ENCODE assay signal across 16 cellular contexts in the genomic region with DNA sequence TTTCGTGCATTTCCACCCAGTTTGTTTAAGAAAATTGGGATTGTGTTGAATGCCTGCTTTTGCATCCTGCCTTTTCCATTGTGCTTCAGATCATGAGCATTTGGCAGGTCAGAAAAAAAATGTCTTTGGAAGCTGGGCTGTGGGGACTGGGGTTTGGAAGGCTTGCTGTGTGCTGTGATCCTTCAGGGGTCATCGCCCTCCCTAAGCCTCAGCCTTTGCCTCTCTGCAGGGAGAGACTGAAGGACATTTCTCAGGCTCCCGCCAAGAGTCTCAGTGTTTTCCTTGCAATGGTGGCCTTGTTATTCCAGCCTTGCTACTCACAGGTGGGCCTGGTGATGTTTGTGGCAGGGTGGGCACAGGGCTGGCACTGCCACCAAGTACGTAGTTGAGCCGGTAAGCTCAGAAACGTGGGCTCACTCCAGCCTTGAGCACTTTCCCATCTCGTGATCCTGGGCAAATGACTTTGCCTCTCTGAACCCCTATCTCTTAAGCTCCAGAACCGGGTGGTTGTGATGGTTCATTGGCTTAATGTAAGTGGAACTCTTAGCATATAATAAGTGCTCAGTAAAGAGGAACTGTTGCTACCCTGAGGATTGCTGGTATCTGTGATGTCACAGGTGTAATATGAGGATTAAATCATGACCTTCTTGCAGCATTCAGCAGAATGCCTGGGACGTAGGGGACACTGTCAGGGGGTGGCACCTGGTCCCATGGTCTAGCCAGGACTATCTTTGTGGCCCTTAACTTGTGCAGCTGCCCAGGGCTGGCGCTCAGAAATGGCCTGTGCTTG.
DNase-seq lines count a peak whose midpoint lies in the region; ATAC-seq, FAIRE-seq and TF ChIP-seq lines count a peak whose summit lies in the region.
"Had no signal": no experiment of that assay in that cellular context is flagged by ENCODE, and none has a peak within 500 bp of the region (broad histone marks: within the 10 kb centered on the region; RNA-seq: fewer than 3 reads in every experiment).

No MANE protein-coding gene starts in this region.

- H3K4me3 ChIP-seq in WERI-Rb-1 (ENCODE audit: low read depth, low read length) (no peak overlapping the region), sigmoid colon (no peak overlapping the region), PC-9 (no peak overlapping the region)
- H3K4me3 ChIP-seq: ascending aorta, heart left ventricle had no signal

- H3K9me3 ChIP-seq in WERI-Rb-1 (ENCODE audit: severe bottlenecking) (no peaks in the 10 kb centered on the region), sigmoid colon (no peaks in the 10 kb centered on the region), PC-9 (ENCODE audit: insufficient read depth, low read depth) (no peaks in the 10 kb centered on the region)
- H3K9me3 ChIP-seq: ascending aorta, heart left ventricle had no signal

- H3K27me3 ChIP-seq in WERI-Rb-1 (ENCODE audit: insufficient read depth, low read depth, severe bottlenecking) (no peaks in the 10 kb centered on the region), sigmoid colon (no peaks in the 10 kb centered on the region), PC-9 (ENCODE audit: insufficient read depth, low read depth) (no peaks in the 10 kb centered on the region)
- H3K27me3 ChIP-seq: ascending aorta, heart left ventricle had no signal

- DNase-seq in GM12892 (ENCODE audit: insufficient read length) (no peak), WERI-Rb-1 (no peak), sigmoid colon (no peak), natural killer cell (no peak), COLO668 (lab: John Stamatoyannopoulos, UW; ENCODE audit: unreplicated experiment) (no peak), PC-9 (no peak)
- DNase-seq in naive thymus-derived CD8-positive, alpha-beta T cell: no peak
- DNase-seq: activated naive CD4-positive, alpha-beta T cell treated with anti-CD3 and anti-CD28 coated beads, Interleukin-2, amount 50 U/mL, for 16 hours; activated T-cell treated with anti-CD3 and anti-CD28 coated beads, Interleukin-2, amount 50 U/mL, for 48 hours; EL; mesenchymal stem cell; NCI-H524 treated with DMSO at 0.1 percent for 48 hours had no signal

- no peaks in the 10 kb centered on the region for H3K9me3 Mint-ChIP-seq in natural killer cell
- H3K9me3 Mint-ChIP-seq in naive thymus-derived CD8-positive, alpha-beta T cell: no peaks in the 10 kb centered on the region
- H3K9me3 Mint-ChIP-seq: stimulated activated effector memory CD8-positive, alpha-beta T cell treated with anti-CD3 and anti-CD28 coated beads, Interleukin-12 subunit alpha, Interleukin-12 subunit beta, amount 100 ng/mL, for 72 hours had no signal

- peaks cover 56% of the 10 kb centered on the region for H3K79me2 ChIP-seq in PC-9 (ENCODE audit: low read depth)

- H3F3A ChIP-seq in PC-9 (ENCODE audit: insufficient read depth, low read depth): peaks cover 16% of the 10 kb centered on the region; the same call in 1 of the 2 replicates

- intact Hi-C loops in sigmoid colon (cut with DNase I) (no loop called here), natural killer cell (cut with micrococcal nuclease) (loop anchor here (5.0 kb wide), 1 partner anchor 45 kb away; no protein-coding TSS in a partner anchor), PC-9 (cut with micrococcal nuclease; ENCODE audit: unreplicated experiment) (no loop called here)

- H3K9me2 ChIP-seq in PC-9 (ENCODE audit: insufficient read depth): no peaks in the 10 kb centered on the region

- no peaks in the 10 kb centered on the region for H3K27me3 Mint-ChIP-seq in natural killer cell (ENCODE audit: low read depth in 2 of 2)
- H3K27me3 Mint-ChIP-seq in naive thymus-derived CD8-positive, alpha-beta T cell: no peaks in the 10 kb centered on the region

- WGBS in sigmoid colon, 2 donors: 87 to 89% methylated on average over 10 of the region's 10 CpGs

- CTCF ChIA-PET in PC-9 (lab: Charles Lee): interaction anchor here (0.6 kb wide), 1 partner anchor 883 kb away, joined by 3 read pairs; no protein-coding TSS in a partner anchor

- H3K27ac Mint-ChIP-seq in natural killer cell: peak overlapping the region in 1 of 2 donors; percentile 38
- H3K27ac Mint-ChIP-seq in naive thymus-derived CD8-positive, alpha-beta T cell: peak overlapping the region in 4 of 10 donors; percentile 4 to 59 (median 28)

- POLR2A ChIA-PET in naive thymus-derived CD8-positive, alpha-beta T cell (lab: Charles Lee): interaction anchor here (0.6 to 2.4 kb wide), 7 partner anchors 9 to 185 kb away, joined by 3 to 8 read pairs (median 5); no protein-coding TSS in a partner anchor
- POLR2A ChIA-PET in PC-9 (lab: Charles Lee; ENCODE audit: unreplicated experiment): no interaction called here

- peak overlapping the region; percentile 79 for H3K27ac ChIP-seq in WERI-Rb-1
- H3K27ac ChIP-seq in sigmoid colon: peak overlapping the region in 3 of 4 donors; percentile 84 to 93 (median 85)
- H3K27ac ChIP-seq in PC-9: no peak overlapping the region
- H3K27ac ChIP-seq: ascending aorta had no signal

- H4K20me1 ChIP-seq in PC-9 (ENCODE audit: insufficient read depth): peaks cover 85% of the 10 kb centered on the region

- H2AFZ ChIP-seq in PC-9: no peak overlapping the region

- TF ChIP-seq CTCF in WERI-Rb-1 (IDR thresholded peaks at IDR 0.05; ENCODE audit: low read depth, low read length) (no peak), sigmoid colon (IDR thresholded peaks at IDR 0.05) (no peak), natural killer cell (IDR thresholded peaks at IDR 0.05) (no peak), PC-9 (conservative IDR thresholded peaks at IDR 0.05) (no peak)

- TF ChIP-seq EP300 in sigmoid colon (IDR thresholded peaks at IDR 0.05): no peak

- FAIRE-seq in GM12892 (lab: Jason Lieb, UNC) (peak; percentile 69), islet of Langerhans (lab: Jason Lieb, UNC) (peak; percentile 17)

- H3K4me1 ChIP-seq in sigmoid colon: peaks cover 0 to 79% (median 69%) of the 10 kb centered on the region in 4 donors
- 0 out of 2 replicates have a peak, but pooled peaks cover 2% of the 10 kb centered on the region for H3K4me1 ChIP-seq in PC-9 (replicated peaks; ENCODE audit: insufficient read depth)
- H3K4me1 ChIP-seq: ascending aorta had no signal

- ATAC-seq in natural killer cell: no peak
- no peak for ATAC-seq in naive thymus-derived CD8-positive, alpha-beta T cell
- ATAC-seq: stimulated activated effector memory CD8-positive, alpha-beta T cell treated with anti-CD3 and anti-CD28 coated beads, Interleukin-12 subunit alpha, Interleukin-12 subunit beta, amount 100 ng/mL, for 72 hours had no signal

- TF ChIP-seq POLR2A in GM12892 (IDR thresholded peaks at IDR 0.05; ENCODE audit: low read depth, low read length) (no peak), sigmoid colon (IDR thresholded peaks at IDR 0.05) (no peak)

- no TSS peak for BruUV-seq in PC-9 (replicated peaks; lab: Mats Ljungman, UMichigan)

- H3K4me1 Mint-ChIP-seq in natural killer cell: peaks cover 50 to 54% of the 10 kb centered on the region in 2 donors
- peaks cover 36 to 74% (median 69%) of the 10 kb centered on the region in 4 donors for H3K4me1 Mint-ChIP-seq in naive thymus-derived CD8-positive, alpha-beta T cell

- no peaks in the 10 kb centered on the region for H3K36me3 Mint-ChIP-seq in natural killer cell
- H3K36me3 Mint-ChIP-seq in naive thymus-derived CD8-positive, alpha-beta T cell: no peaks in the 10 kb centered on the region
- H3K36me3 Mint-ChIP-seq: stimulated activated effector memory CD8-positive, alpha-beta T cell treated with anti-CD3 and anti-CD28 coated beads, Interleukin-12 subunit alpha, Interleukin-12 subunit beta, amount 100 ng/mL, for 72 hours had no signal

- H3K4me2 ChIP-seq in PC-9: no peak overlapping the region

- peaks cover 20% of the 10 kb centered on the region for H3K36me3 ChIP-seq in WERI-Rb-1
- no peaks in the 10 kb centered on the region for H3K36me3 ChIP-seq in sigmoid colon
- H3K36me3 ChIP-seq in PC-9 (ENCODE audit: low read depth): 0 out of 2 replicates have a peak, but pooled peaks cover 6% of the 10 kb centered on the region
- H3K36me3 ChIP-seq: ascending aorta had no signal

- no peak overlapping the region for H3K4me3 Mint-ChIP-seq in natural killer cell
- no peak overlapping the region for H3K4me3 Mint-ChIP-seq in naive thymus-derived CD8-positive, alpha-beta T cell
- H3K4me3 Mint-ChIP-seq: stimulated activated effector memory CD8-positive, alpha-beta T cell treated with anti-CD3 and anti-CD28 coated beads, Interleukin-12 subunit alpha, Interleukin-12 subunit beta, amount 100 ng/mL, for 72 hours had no signal
